In genomic region chr9:98998441-98999151, GRCh38 we compare ENCODE assay signal across 8 cellular contexts. TPM values are rescaled to one million over a fixed set of nuclear protein-coding genes. Genes with fewer than 3 reads are reported as not detected.
DNase-seq lines count a peak whose midpoint lies in the region; ATAC-seq and TF ChIP-seq lines count a peak whose summit lies in the region.

No MANE protein-coding gene starts in this region.

- peak; percentile 85 to 91 (median 88) for TF ChIP-seq CTCF in HCT116 (IDR thresholded peaks at IDR 0.05 in 2 of 3, conservative IDR thresholded peaks at IDR 0.05 in 1 of 3; ENCODE audit: borderline replicate concordance in 1 of 3, insufficient read depth in 1 of 3, low read depth in 2 of 3, low read length in 2 of 3)
- peak; percentile 87 for TF ChIP-seq CTCF in OCI-LY3 (IDR thresholded peaks at IDR 0.05; ENCODE audit: low read depth, low read length)
- TF ChIP-seq CTCF in foreskin fibroblast (IDR thresholded peaks at IDR 0.05; ENCODE audit: low read depth, low read length), result peak; percentile 90
- peak; percentile 95 for TF ChIP-seq CTCF in neural progenitor cell (IDR thresholded peaks at IDR 0.05)
- TF ChIP-seq CTCF in suprapubic skin (IDR thresholded peaks at IDR 0.05), result peak; percentile 60 to 82

- TF ChIP-seq POLR2A in HCT116 (IDR thresholded peaks at IDR 0.05; ENCODE audit: borderline replicate concordance, extremely low read depth, insufficient read depth, insufficient read length), result no peak
- TF ChIP-seq POLR2A in suprapubic skin (IDR thresholded peaks at IDR 0.05), result no peak

- peaks cover 10% of the 10 kb centered on the region for H3K9me3 Mint-ChIP-seq in neural progenitor cell

- H3K4me2 ChIP-seq in HCT116 (ENCODE audit: low read length) (peak overlapping the region; percentile 12), OCI-LY3 (ENCODE audit: low read length) (peak overlapping the region; percentile 37), neural progenitor cell (peak overlapping the region; percentile 36)

- peaks cover 12% of the 10 kb centered on the region for H3F3A ChIP-seq in neural progenitor cell (ENCODE audit: low read depth)

- CTCF ChIA-PET in HCT116 (lab: Charles Lee), result interaction anchor here (0.7 to 3.6 kb wide), 14 partner anchors 7 to 197 kb away, joined by 3 to 55 read pairs (median 4); no protein-coding TSS in a partner anchor

- H3K27ac Mint-ChIP-seq in neural progenitor cell, result peak overlapping the region; percentile 74

- H3K27ac ChIP-seq in HCT116 (ENCODE audit: low read depth, low read length) (no peak overlapping the region), OCI-LY3 (ENCODE audit: low read length) (no peak overlapping the region), neural progenitor cell (no peak overlapping the region), suprapubic skin (peak overlapping the region; percentile 59)

- H3K79me2 ChIP-seq in HCT116 (ENCODE audit: insufficient read depth, low read length), result no peaks in the 10 kb centered on the region
- H3K79me2 ChIP-seq in OCI-LY3 (ENCODE audit: low read length), result no peaks in the 10 kb centered on the region
- H3K79me2 ChIP-seq in neural progenitor cell (ENCODE audit: low read depth), result no peaks in the 10 kb centered on the region

- H3K36me3 Mint-ChIP-seq in neural progenitor cell, result no peaks in the 10 kb centered on the region

- H4K20me1 ChIP-seq in HCT116 (ENCODE audit: insufficient read depth) (no peaks in the 10 kb centered on the region), OCI-LY3 (ENCODE audit: insufficient read depth, low read length) (no peaks in the 10 kb centered on the region), neural progenitor cell (ENCODE audit: low read depth) (no peaks in the 10 kb centered on the region)

- H3K36me3 ChIP-seq in HCT116 (ENCODE audit: control insufficient read depth in 1 of 2, insufficient read depth in 2 of 2, low read length in 2 of 2) (no peaks in the 10 kb centered on the region), OCI-LY3 (replicated peaks; ENCODE audit: low read depth, low read length) (no peaks in the 10 kb centered on the region), neural progenitor cell (no peaks in the 10 kb centered on the region), suprapubic skin (no peaks in the 10 kb centered on the region)

- DNase-seq in DMS53 treated with DMSO at 0.1 percent for 48 hours (lab: John Stamatoyannopoulos, UW; ENCODE audit: unreplicated experiment) (peak; percentile 16), HCT116 (ENCODE audit: low read depth, low spot score) (peak; percentile 54), foreskin fibroblast (peak in 1 of 2 donors; percentile 83), neural progenitor cell (ENCODE audit: low spot score) (peak; percentile 82), suprapubic skin (ENCODE audit: low spot score in 2 of 2) (peak; percentile 90 to 92)
- DNase-seq in activated T-helper 1 cell treated with anti-CD3 and anti-CD28 coated beads, Interleukin-2, amount 50 U/mL, for 16 hours (ENCODE audit: low read depth in 1 of 2, low spot score in 1 of 2), result peak; percentile 21 to 29

- POLR2A ChIA-PET in HCT116 (lab: Charles Lee), result no interaction called here

- BruUV-seq in HCT116 (replicated peaks; lab: Mats Ljungman, UMichigan), result no TSS peak

- no peaks in the 10 kb centered on the region for H3K9me2 ChIP-seq in HCT116 (ENCODE audit: insufficient read depth)

- peaks cover 0 to 3% of the 10 kb centered on the region in 2 experiments; a peak in 1 of 4 replicates for H3K4me1 ChIP-seq in HCT116 (ENCODE audit: control insufficient read depth in 1 of 2, insufficient read depth in 2 of 2, low read length in 2 of 2)
- H3K4me1 ChIP-seq in OCI-LY3 (ENCODE audit: low read length), result peaks cover 36% of the 10 kb centered on the region
- H3K4me1 ChIP-seq in neural progenitor cell, result peaks cover 24% of the 10 kb centered on the region
- peaks cover 40% of the 10 kb centered on the region for H3K4me1 ChIP-seq in suprapubic skin

- WGBS in suprapubic skin, result 13% methylated on average over 19 of the region's 19 CpGs

- H3K9me3 ChIP-seq in HCT116 (ENCODE audit: control insufficient read depth in 1 of 2, insufficient read depth in 1 of 2, low read depth in 1 of 2, low read length in 2 of 2) (no peaks in the 10 kb centered on the region), OCI-LY3 (ENCODE audit: insufficient read depth, low read length) (no peaks in the 10 kb centered on the region), neural progenitor cell (ENCODE audit: low read depth) (no peaks in the 10 kb centered on the region), suprapubic skin (no peaks in the 10 kb centered on the region)

- TF ChIP-seq EP300 in suprapubic skin (IDR thresholded peaks at IDR 0.05), result no peak

- H3K4me3 ChIP-seq in HCT116 (replicated peaks in 1 of 2; ENCODE audit: low read depth in 1 of 2, low read length in 2 of 2) (no peak overlapping the region), OCI-LY3 (ENCODE audit: low read length) (no peak overlapping the region), foreskin fibroblast (ENCODE audit: low read depth in 1 of 2, low read length in 2 of 2) (peak overlapping the region in 1 of 2 donors; percentile 2), neural progenitor cell (no peak overlapping the region), suprapubic skin (no peak overlapping the region)

- H3K9ac ChIP-seq in HCT116 (ENCODE audit: low read length) (no peak overlapping the region), OCI-LY3 (ENCODE audit: low read length) (no peak overlapping the region), neural progenitor cell (no peak overlapping the region)

- RAD21 ChIA-PET in HCT116 (lab: Charles Lee; ENCODE audit: low non-redundant PET in 1 of 2, low total read pairs in 2 of 2, uncharacterized antibody in 2 of 2, unreplicated experiment in 2 of 2), result interaction anchor here (0.6 to 1.4 kb wide), 4 partner anchors 142 to 192 kb away, joined by 3 to 4 read pairs (median 4); no protein-coding TSS in a partner anchor

- intact Hi-C loops in HCT116 (cut with micrococcal nuclease), result loop anchor here (1.0 to 2.0 kb wide), 2 partner anchors 24 to 150 kb away; no protein-coding TSS in a partner anchor

- peak overlapping the region; percentile 31 for H2AFZ ChIP-seq in HCT116 (ENCODE audit: low read depth, low read length, poor library complexity, severe bottlenecking)
- no peak overlapping the region for H2AFZ ChIP-seq in OCI-LY3 (ENCODE audit: low read depth, low read length)
- H2AFZ ChIP-seq in neural progenitor cell (replicated peaks), result peak overlapping the region; percentile 81

- peak overlapping the region; percentile 46 for H3K4me3 Mint-ChIP-seq in neural progenitor cell

- TF ChIP-seq RAD21 in HCT116 (IDR thresholded peaks at IDR 0.05; ENCODE audit: low read depth), result peak; percentile 86

- ATAC-seq in HCT116, result peak; percentile 99
- ATAC-seq in HG02938 (IDR thresholded peaks at IDR 0.05; ENCODE audit: unreplicated experiment), result no peak

- peaks cover 29% of the 10 kb centered on the region for H3K4me1 Mint-ChIP-seq in neural progenitor cell

- H3K27me3 ChIP-seq in HCT116 (ENCODE audit: insufficient read depth, low read length) (peaks cover 6% of the 10 kb centered on the region; the same call in 1 of the 2 replicates), OCI-LY3 (ENCODE audit: low read depth, low read length) (peaks cover 26% of the 10 kb centered on the region), neural progenitor cell (no peaks in the 10 kb centered on the region), suprapubic skin (peaks cover 6% of the 10 kb centered on the region)

- H3K27me3 Mint-ChIP-seq in neural progenitor cell (ENCODE audit: insufficient read depth, low read depth), result no peaks in the 10 kb centered on the region

TF ChIP-seq in HCT116, 20 proteins besides CTCF, POLR2A, EP300 and RAD21:
- TF ChIP-seq ZBTB33 (IDR thresholded peaks at IDR 0.05; ENCODE audit: extremely low read depth, insufficient replicate concordance, low read length), result no peak
- TF ChIP-seq SRF (IDR thresholded peaks at IDR 0.05; ENCODE audit: low read depth), result no peak
- no peak for TF ChIP-seq CEBPB (IDR thresholded peaks at IDR 0.05; ENCODE audit: low read depth)
- no peak for TF ChIP-seq SP1 (IDR thresholded peaks at IDR 0.05; ENCODE audit: low read depth)
- TF ChIP-seq ZFX (IDR thresholded peaks at IDR 0.05), result no peak
- TF ChIP-seq FOSL1 (IDR thresholded peaks at IDR 0.05; ENCODE audit: low read depth), result no peak
- no peak for TF ChIP-seq ZNF274 (IDR thresholded peaks at IDR 0.05; ENCODE audit: low read depth, low read length)
- no peak for TF ChIP-seq POLR2AphosphoS5 (IDR thresholded peaks at IDR 0.05; ENCODE audit: low read depth, low read length)

RNA-seq across cellular contexts. Expression of gene COL15A1, which starts 54.9 kb away (rescaled TPM):
- 0.15 TPM for total RNA-seq in HCT116 (2021; ENCODE audit: unreplicated experiment)
- 0.01 and 0.03 TPM in 2 replicates for polyA plus RNA-seq in HCT116 (2012)
- total RNA-seq in neural progenitor cell (ENCODE audit: low replicate concordance), result 0.71 and 3.2 TPM in 2 replicates
- total RNA-seq in suprapubic skin, result 10 to 100 TPM in 2 of 4 donors, 1 to 10 TPM in 2; 8.0 to 15.0 (median 9.3) TPM
